Comparison of ENCODE assay signal across 36 cellular contexts in the genomic region with DNA sequence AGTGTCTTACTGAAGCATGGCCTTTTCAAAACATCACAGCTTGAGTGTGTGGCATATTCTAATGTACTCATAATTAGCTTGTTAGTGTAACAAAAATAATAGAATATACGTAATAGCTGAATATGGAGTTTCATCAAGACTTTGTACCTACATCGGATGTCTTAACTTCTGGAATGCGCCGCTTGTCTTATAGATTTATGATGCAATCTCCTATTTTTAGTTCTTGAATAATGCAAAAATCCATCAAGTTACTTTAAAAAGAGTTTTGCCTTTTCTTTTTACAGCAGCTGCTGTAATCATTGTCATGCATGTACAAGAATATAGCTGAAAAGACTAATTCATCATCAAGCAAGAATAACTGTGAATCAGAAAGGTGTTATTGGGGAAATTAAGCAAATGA.
"Had no signal": no experiment of that assay in that cellular context is flagged by ENCODE, and none has a peak within 500 bp of the region (broad histone marks: within the 10 kb centered on the region; RNA-seq: fewer than 3 reads in every experiment).

No MANE protein-coding gene starts in this region.

- H3K36me3 ChIP-seq: MG63 had no signal

- H3K4me3 ChIP-seq: MG63 had no signal

- DNase-seq: Karpas-422, Kasumi-1, MG63, MM.1S, MV-4-11, NCI-H1048, NCI-H1092, NCI-H1092 treated with DMSO at 0.1 percent for 48 hours, NCI-H1105, NCI-H1105 treated with DMSO at 0.1 percent for 48 hours, NCI-H1417, NCI-H1417 treated with DMSO at 0.1 percent for 48 hours, NCI-H1436, NCI-H1436 treated with DMSO at 0.1 percent for 48 hours, NCI-H146, NCI-H1694, NCI-H1694 treated with DMSO at 0.1 percent for 48 hours, NCI-H187, NCI-H187 treated with DMSO at 0.1 percent for 48 hours, NCI-H1930, NCI-H2029, NCI-H2029 treated with DMSO at 0.1 percent for 48 hours, NCI-H2081, NCI-H2081 treated with DMSO at 0.1 percent for 48 hours, NCI-H2107, NCI-H2171, NCI-H2171 treated with DMSO at 0.1 percent for 48 hours, NCI-H2227 treated with DMSO at 0.1 percent for 48 hours, NCI-H226, NCI-H345, NCI-H446, NCI-H446 treated with DMSO at 0.1 percent for 48 hours, NCI-H510A, NCI-H510A treated with DMSO at 0.1 percent for 48 hours, NCI-H524, NCI-H524 treated with DMSO at 0.1 percent for 48 hours had no signal

- H3K9me3 ChIP-seq: MG63 had no signal

- H3K27me3 ChIP-seq: MG63 had no signal
